Comparison of ENCODE assay signal across 22 cellular contexts in genomic region chr19:36212895-36213294, GRCh38. TPM values are rescaled to one million over a fixed set of nuclear protein-coding genes. Genes with fewer than 3 reads are reported as not detected.
DNase-seq lines count a peak whose midpoint lies in the region; ATAC-seq and TF ChIP-seq lines count a peak whose summit lies in the region.
"Had no signal": no experiment of that assay in that cellular context is flagged by ENCODE, and none has a peak within 500 bp of the region (broad histone marks: within the 10 kb centered on the region; RNA-seq: fewer than 3 reads in every experiment).

No MANE protein-coding gene starts in this region.

- peak overlapping the region; percentile 38 for H3K4me3 Mint-ChIP-seq in activated T-cell treated with anti-CD3 and anti-CD28 coated beads, Interleukin-2, amount 50 U/mL, for 24 hours
- H3K4me3 Mint-ChIP-seq in HFFc6: peak overlapping the region; percentile 53
- peak overlapping the region; percentile 51 for H3K4me3 Mint-ChIP-seq in osteocyte (ENCODE audit: unreplicated experiment)
- H3K4me3 Mint-ChIP-seq: T-helper 2 cell treated with Interferon-gamma antibody and Interleukin-4, amounts not matched to agents 5 μg/mL and 100 μg/mL, for 36 hours had no signal

- H3K27ac ChIP-seq in dorsolateral prefrontal cortex: peak overlapping the region in 38 of 59 donors; percentile 9 to 100 (median 98)
- H3K27ac ChIP-seq: cardiac muscle cell, pancreas had no signal

- no peaks in the 10 kb centered on the region for H3K27me3 Mint-ChIP-seq in activated T-cell treated with anti-CD3 and anti-CD28 coated beads, Interleukin-2, amount 50 U/mL, for 24 hours
- no peaks in the 10 kb centered on the region for H3K27me3 Mint-ChIP-seq in HFFc6 (ENCODE audit: insufficient read depth)
- no peaks in the 10 kb centered on the region for H3K27me3 Mint-ChIP-seq in osteocyte (ENCODE audit: unreplicated experiment)

- peak overlapping the region; percentile 22 for H3K27ac Mint-ChIP-seq in activated T-cell treated with anti-CD3 and anti-CD28 coated beads, Interleukin-2, amount 50 U/mL, for 24 hours
- H3K27ac Mint-ChIP-seq in HFFc6 (no peak overlapping the region), osteocyte (ENCODE audit: unreplicated experiment) (no peak overlapping the region)
- H3K27ac Mint-ChIP-seq: T-helper 2 cell treated with Interferon-gamma antibody and Interleukin-4, amounts not matched to agents 5 μg/mL and 100 μg/mL, for 36 hours had no signal

- intact Hi-C loops in dorsolateral prefrontal cortex (cut with DNase I): loop anchor here in 1 of 2 donors (1.0 kb wide), 1 partner anchor 15 kb away; no protein-coding TSS in a partner anchor

- peaks cover 21% of the 10 kb centered on the region for H3K36me3 Mint-ChIP-seq in activated T-cell treated with anti-CD3 and anti-CD28 coated beads, Interleukin-2, amount 50 U/mL, for 24 hours (ENCODE audit: low read depth)
- H3K36me3 Mint-ChIP-seq in HFFc6 (ENCODE audit: low read depth) (peaks cover 18% of the 10 kb centered on the region), osteocyte (ENCODE audit: unreplicated experiment) (peaks cover 4% of the 10 kb centered on the region)

- H3K4me1 Mint-ChIP-seq in activated T-cell treated with anti-CD3 and anti-CD28 coated beads, Interleukin-2, amount 50 U/mL, for 24 hours (ENCODE audit: low read depth): peaks cover 16% of the 10 kb centered on the region
- H3K4me1 Mint-ChIP-seq in HFFc6 (ENCODE audit: low read depth): peaks cover 10% of the 10 kb centered on the region; the same call in 1 of the 2 replicates
- peaks cover 14% of the 10 kb centered on the region for H3K4me1 Mint-ChIP-seq in osteocyte (ENCODE audit: unreplicated experiment)

- ATAC-seq in HG03175 (IDR thresholded peaks at IDR 0.05; ENCODE audit: unreplicated experiment): no peak
- ATAC-seq: pancreas had no signal

- H3K4me3 ChIP-seq in dorsolateral prefrontal cortex: peak overlapping the region in 8 of 59 donors; percentile 85 to 97 (median 94)
- H3K4me3 ChIP-seq: cardiac muscle cell had no signal

- TF ChIP-seq CTCF in HFFc6 (IDR thresholded peaks at IDR 0.05): no peak
- TF ChIP-seq CTCF in dorsolateral prefrontal cortex (IDR thresholded peaks at IDR 0.05 in 54 of 56, conservative IDR thresholded peaks at IDR 0.05 in 2 of 56; ENCODE audit: low read depth in 1 of 56, partially characterized antibody in 56 of 56): no peak
- TF ChIP-seq CTCF in osteocyte (IDR thresholded peaks at IDR 0.05): no peak

- H3K9me3 Mint-ChIP-seq in activated T-cell treated with anti-CD3 and anti-CD28 coated beads, Interleukin-2, amount 50 U/mL, for 24 hours: no peaks in the 10 kb centered on the region
- H3K9me3 Mint-ChIP-seq in HFFc6 (peaks cover 4% of the 10 kb centered on the region; the same call in 1 of the 2 replicates), osteocyte (ENCODE audit: unreplicated experiment) (no peaks in the 10 kb centered on the region)

- H3K27me3 ChIP-seq in dorsolateral prefrontal cortex: no peaks in the 10 kb centered on the region
- H3K27me3 ChIP-seq: cardiac muscle cell, pancreas, Peyer's patch had no signal

- DNase-seq in activated T-cell treated with anti-CD3 and anti-CD28 coated beads, Interleukin-2, amount 50 U/mL, for 24 hours: no peak
- DNase-seq in activated T-cell treated with anti-CD3 and anti-CD28 coated beads for 4 hours (no peak), HFFc6 (no peak), dorsolateral prefrontal cortex (no peak), osteocyte (ENCODE audit: extremely low spot score, unreplicated experiment) (no peak)
- DNase-seq in stimulated activated CD4-positive, alpha-beta T cell treated with anti-CD3 and anti-CD28 coated beads, Interleukin-2, amount 100 ng/mL, for 24 hours: no peak
- DNase-seq in stimulated activated CD4-positive, alpha-beta T cell treated with anti-CD3 and anti-CD28 coated beads, Interleukin-4, amount 100 ng/mL, for 24 hours: no peak
- DNase-seq: activated effector memory CD4-positive, alpha-beta T cell treated with Interleukin-2 at 50 U/mL for 16 hours; amygdala; C1 segment of cervical spinal cord; DMS 273 treated with DMSO at 0.1 percent for 48 hours; IMR-90; kidney glomerular epithelial cell; NCI-H1417 treated with DMSO at 0.1 percent for 48 hours; NCI-H510A treated with DMSO at 0.1 percent for 48 hours; pancreas; Peyer's patch; right cardiac atrium; stimulated activated CD4-positive, alpha-beta T cell treated with anti-CD3 and anti-CD28 coated beads, Interleukin-12 subunit alpha, Interleukin-12 subunit beta, amount 100 ng/mL, for 4 hours had no signal

RNA-seq across cellular contexts. Expression of gene ZNF565, which starts 1.6 kb away (rescaled TPM):
- total RNA-seq in HFFc6 (2021; fragmentation: NEBNext Ultra II Directional; extraction: Animal tissue kit (Norgen Biotek cat#: 25700)): 1 to 10 TPM; 2.7 to 3.7 (median 3.1) TPM
- total RNA-seq in dorsolateral prefrontal cortex: 10 to 100 TPM in 117 of 120 experiments, 1 to 10 TPM in 3; 9.6 to 25.4 (median 14.5) TPM
- total RNA-seq in osteocyte: 6.6 and 7.8 TPM in 2 replicates

RNA-seq across cellular contexts. Expression of gene ZNF146, which starts 2.0 kb away (rescaled TPM):
- 10 to 100 TPM; 49.7 to 58.2 (median 56.6) TPM for total RNA-seq in HFFc6 (2021; fragmentation: NEBNext Ultra II Directional; extraction: Animal tissue kit (Norgen Biotek cat#: 25700))
- total RNA-seq in dorsolateral prefrontal cortex (100 to 1,000 TPM in 1 of 120 experiments, 10 to 100 TPM in 119; 35.9 to 116 (median 55.5) TPM), osteocyte (66.3 and 70.0 TPM in 2 replicates)
